11 cellular contexts compared by ENCODE assay signal in the genomic region with DNA sequence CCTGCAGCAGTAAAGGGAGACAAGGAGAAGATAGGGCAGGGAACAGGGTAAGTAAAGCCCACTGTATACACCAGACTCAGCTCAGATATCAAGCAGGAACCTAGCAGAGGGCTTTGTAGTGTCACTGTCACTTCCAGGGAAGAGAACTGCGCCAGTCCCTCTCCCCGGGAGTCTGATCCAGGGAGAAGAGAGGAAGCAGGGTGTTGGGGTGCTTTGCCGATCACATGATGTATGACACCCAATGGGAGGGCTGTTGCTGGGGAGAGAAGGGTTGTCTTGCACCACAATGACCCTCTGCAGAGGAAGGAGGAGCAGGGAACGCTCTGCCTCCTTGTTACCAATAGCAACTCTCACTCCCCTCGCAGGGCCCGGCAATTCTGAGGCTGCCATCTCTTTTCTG.
DNase-seq lines count a peak whose midpoint lies in the region; ATAC-seq, FAIRE-seq and TF ChIP-seq lines count a peak whose summit lies in the region.
"Had no signal": no experiment of that assay in that cellular context is flagged by ENCODE, and none has a peak within 500 bp of the region (broad histone marks: within the 10 kb centered on the region; RNA-seq: fewer than 3 reads in every experiment).

No MANE protein-coding gene starts in this region.

- H3K9me3 ChIP-seq in Karpas-422 (ENCODE audit: low read length), result no peaks in the 10 kb centered on the region
- H3K9me3 ChIP-seq in duodenal mucosa (ENCODE audit: control insufficient read depth in 1 of 2, low read length in 2 of 2), result no peaks in the 10 kb centered on the region
- H3K9me3 ChIP-seq in HepG2 (ENCODE audit: low read length), result no peaks in the 10 kb centered on the region
- H3K9me3 ChIP-seq in PC-3 (ENCODE audit: low read length), result no peaks in the 10 kb centered on the region

- H3K27me3 ChIP-seq in Karpas-422 (ENCODE audit: low read length), result no peaks in the 10 kb centered on the region
- H3K27me3 ChIP-seq in duodenal mucosa (ENCODE audit: control insufficient read depth in 1 of 2, insufficient read depth in 2 of 2, low read length in 2 of 2), result no peaks in the 10 kb centered on the region
- H3K27me3 ChIP-seq in HepG2 (ENCODE audit: control insufficient read depth in 1 of 2, insufficient read depth in 2 of 2, low read length in 2 of 2), result no peaks in the 10 kb centered on the region
- no peaks in the 10 kb centered on the region for H3K27me3 ChIP-seq in PC-3 (ENCODE audit: low read length)

- H2AFZ ChIP-seq in Karpas-422 (ENCODE audit: low read length) (peak overlapping the region; percentile 84), HepG2 (ENCODE audit: low read length) (no peak overlapping the region), PC-3 (ENCODE audit: low read length) (no peak overlapping the region)

- intact Hi-C loops in HepG2 (cut with micrococcal nuclease; ENCODE audit: unreplicated experiment), result no loop called here
- intact Hi-C loops in PC-3 (cut with micrococcal nuclease), result no loop called here

- TF ChIP-seq EP300 in HepG2 (IDR thresholded peaks at IDR 0.05; ENCODE audit: low read depth in 2 of 2, low read length in 2 of 2) (no peak), HepG2 (CRISPR knock-in tag; IDR thresholded peaks at IDR 0.05; ENCODE audit: borderline replicate concordance) (no peak)

- 88% methylated on average over 6 of the region's 6 CpGs for WGBS in HepG2 (ENCODE audit: low lambda C conversion rate)

- H3K4me3 ChIP-seq in Karpas-422 (ENCODE audit: low read length), result no peak overlapping the region
- H3K4me3 ChIP-seq in duodenal mucosa (ENCODE audit: low read depth in 1 of 2, low read length in 2 of 2), result peak overlapping the region; percentile 34 to 44
- H3K4me3 ChIP-seq in HepG2 (replicated peaks in 1 of 3; ENCODE audit: insufficient read depth in 1 of 3, low read depth in 2 of 3, low read length in 3 of 3), result no peak overlapping the region
- no peak overlapping the region for H3K4me3 ChIP-seq in PC-3 (ENCODE audit: low read length)

- TF ChIP-seq CTCF in HepG2 (CRISPR knock-in tag; IDR thresholded peaks at IDR 0.05) (no peak), PC-3 (conservative IDR thresholded peaks at IDR 0.05; ENCODE audit: low read depth, low read length) (no peak)

- H3K79me2 ChIP-seq in Karpas-422 (ENCODE audit: low read length) (no peaks in the 10 kb centered on the region), HepG2 (ENCODE audit: insufficient read depth, low read length) (no peaks in the 10 kb centered on the region), PC-3 (ENCODE audit: low read length) (no peaks in the 10 kb centered on the region)

- H3K36me3 ChIP-seq in Karpas-422 (ENCODE audit: insufficient read depth, low read length), result no peaks in the 10 kb centered on the region
- no peaks in the 10 kb centered on the region for H3K36me3 ChIP-seq in duodenal mucosa (ENCODE audit: control insufficient read depth in 1 of 2, insufficient read depth in 2 of 2, low read length in 2 of 2)
- no peaks in the 10 kb centered on the region for H3K36me3 ChIP-seq in HepG2 (replicated peaks in 1 of 2; ENCODE audit: control insufficient read depth in 1 of 2, insufficient read depth in 2 of 2, low read length in 2 of 2)
- no peaks in the 10 kb centered on the region for H3K36me3 ChIP-seq in PC-3 (ENCODE audit: low read depth, low read length)

- BruUV-seq in HepG2 (replicated peaks; lab: Mats Ljungman, UMichigan) (no TSS peak), PC-3 (replicated peaks; lab: Mats Ljungman, UMichigan) (no TSS peak)

- in situ Hi-C loops in HepG2 (cut with HindIII; ENCODE audit: extremely low pct_ligation_motif_present, low pct_unique_long_range_greater_than_20kb), result no loop called here

- H3K9ac ChIP-seq in Karpas-422 (ENCODE audit: low read length), result no peak overlapping the region
- H3K9ac ChIP-seq in duodenal mucosa (ENCODE audit: low read depth in 1 of 2, low read length in 2 of 2), result peak overlapping the region in 1 of 2 donors; percentile 28
- H3K9ac ChIP-seq in HepG2 (ENCODE audit: insufficient read depth, low read depth, low read length), result no peak overlapping the region
- no peak overlapping the region for H3K9ac ChIP-seq in PC-3 (ENCODE audit: low read length)

- ATAC-seq in HepG2, result no peak
- no peak for ATAC-seq in PC-3
- no peak for ATAC-seq in GM19452 (IDR thresholded peaks at IDR 0.05; ENCODE audit: unreplicated experiment)

- H3K4me2 ChIP-seq in Karpas-422 (ENCODE audit: low read depth, low read length, poor library complexity, severe bottlenecking), result peak overlapping the region; percentile 21
- no peak overlapping the region for H3K4me2 ChIP-seq in HepG2 (ENCODE audit: low read depth, low read length)
- H3K4me2 ChIP-seq in PC-3 (ENCODE audit: low read length), result no peak overlapping the region

- no peak for FAIRE-seq in HepG2 (lab: Jason Lieb, UNC)

- POLR2A ChIA-PET in HepG2 (lab: Yijun Ruan, JAX) (no interaction called here), PC-3 (lab: Charles Lee; ENCODE audit: unreplicated experiment) (no interaction called here)

- no peaks in the 10 kb centered on the region for H3F3A ChIP-seq in PC-3 (ENCODE audit: low read length, unreplicated experiment)

- CTCF ChIA-PET in HepG2 (lab: Yijun Ruan, JAX; ENCODE audit: low intra/inter-chr PET ratio, low total read pairs) (no interaction called here), PC-3 (lab: Charles Lee) (no interaction called here)

- no peak for TF ChIP-seq RAD21 in HepG2 (CRISPR knock-in tag; IDR thresholded peaks at IDR 0.05)

- no peak for TF ChIP-seq POLR2A in HepG2 (IDR thresholded peaks at IDR 0.05; ENCODE audit: insufficient read depth in 1 of 2, low read depth in 2 of 2, low read length in 2 of 2)

- DNase-seq in Ammon's horn (ENCODE audit: low spot score) (peak; percentile 97), Karpas-422 (peak; percentile 70), HepG2 (ENCODE audit: low spot score) (no peak), PC-3 (no peak), GOT3 (lab: John Stamatoyannopoulos, UW) (no peak), mesenteric fat pad (ENCODE audit: low spot score) (no peak)
- DNase-seq: activated CD4-positive, alpha-beta T cell treated with anti-CD3 and anti-CD28 coated beads for 48 hours; mammary epithelial cell; NCI-H446 treated with DMSO at 0.1 percent for 48 hours had no signal

- H3K4me1 ChIP-seq in Karpas-422 (ENCODE audit: low read length) (peaks cover 3% of the 10 kb centered on the region; the same call in 1 of the 2 replicates), duodenal mucosa (ENCODE audit: control insufficient read depth in 1 of 2, insufficient read depth in 2 of 2, low read length in 2 of 2) (peaks cover 54 to 79% of the 10 kb centered on the region in 2 donors), HepG2 (ENCODE audit: insufficient read depth, low read length) (peaks cover 32% of the 10 kb centered on the region), PC-3 (ENCODE audit: insufficient read depth, low read length) (peaks cover 5% of the 10 kb centered on the region; the same call in 1 of the 2 replicates)

- H4K20me1 ChIP-seq in Karpas-422 (ENCODE audit: insufficient read depth, low read depth, low read length) (no peaks in the 10 kb centered on the region), HepG2 (ENCODE audit: insufficient read depth, low read length) (no peaks in the 10 kb centered on the region), PC-3 (ENCODE audit: low read length) (no peaks in the 10 kb centered on the region)

- H3K9me2 ChIP-seq in Karpas-422 (replicated peaks; ENCODE audit: insufficient read depth, low read length) (no peaks in the 10 kb centered on the region), PC-3 (replicated peaks; ENCODE audit: low read length) (no peaks in the 10 kb centered on the region)

- H3K27ac ChIP-seq in Karpas-422 (ENCODE audit: low read length), result no peak overlapping the region
- H3K27ac ChIP-seq in duodenal mucosa (ENCODE audit: low read depth, low read length), result peak overlapping the region; percentile 34
- H3K27ac ChIP-seq in HepG2 (ENCODE audit: extremely low read length, insufficient read depth, low read length), result no peak overlapping the region
- no peak overlapping the region for H3K27ac ChIP-seq in PC-3 (ENCODE audit: low read length)

TF ChIP-seq in HepG2, 621 proteins besides CTCF, POLR2A, EP300 and RAD21:
- no peak for TF ChIP-seq ZNF501 (CRISPR knock-in tag; IDR thresholded peaks at IDR 0.05)
- TF ChIP-seq HNF4A (CRISPR knock-in tag; IDR thresholded peaks at IDR 0.05), result no peak
- TF ChIP-seq NFYB (CRISPR knock-in tag; IDR thresholded peaks at IDR 0.05), result 0 out of 2 replicates have a peak, but pooled peaks have one; percentile 17
- TF ChIP-seq RFX5 (IDR thresholded peaks at IDR 0.05; ENCODE audit: low read depth, low read length), result peak; percentile 82
- TF ChIP-seq RFXAP (CRISPR knock-in tag; IDR thresholded peaks at IDR 0.05; ENCODE audit: borderline replicate concordance), result peak; percentile 58; the same call in 1 of the 2 replicates

Comparison
In these comparisons a context has a peak if more than half of its experiments do, and no peak if none do; other contexts are left out.
1. DNase-seq: peak in Ammon's horn (single experiment) and Karpas-422 (single experiment); none in HepG2 (single experiment), PC-3 (single experiment), GOT3 (single experiment) and mesenteric fat pad (single experiment).
2. H3K4me3 ChIP-seq: peak in duodenal mucosa (2 of 2); none in Karpas-422 (single experiment), HepG2 (0 of 3) and PC-3 (single experiment).